ENCODE assay signal across 1 cellular context in genomic region chr14:59274991-59275391, GRCh38.
TF ChIP-seq lines count a peak whose summit lies in the region.

No MANE protein-coding gene starts in this region.

TF ChIP-seq in GM12878, 131 proteins besides CTCF, POLR2A, EP300 and RAD21 (continued from another document):
- peak; percentile 41 for TF ChIP-seq SKIL (IDR thresholded peaks at IDR 0.05; ENCODE audit: low read depth, poor library complexity, severe bottlenecking)
- no peak for TF ChIP-seq GATAD2B (conservative IDR thresholded peaks at IDR 0.05; ENCODE audit: low read depth)
- TF ChIP-seq JUNB (IDR thresholded peaks at IDR 0.05) = no peak
- TF ChIP-seq SP1 (IDR thresholded peaks at IDR 0.05; ENCODE audit: low read depth, low read length) = no peak
- peak; percentile 46; the same call in 1 of the 2 replicates for TF ChIP-seq MXI1 (IDR thresholded peaks at IDR 0.05; ENCODE audit: low read depth, low read length)
- peak; percentile 31 for TF ChIP-seq IKZF1 (conservative IDR thresholded peaks at IDR 0.05)
- no peak for TF ChIP-seq USF1 (IDR thresholded peaks at IDR 0.05; ENCODE audit: borderline replicate concordance, extremely low read length, insufficient read depth, low read depth, low read length)
- peak; percentile 23; the same call in 1 of the 2 replicates for TF ChIP-seq MTA2 (IDR thresholded peaks at IDR 0.05; ENCODE audit: low read depth)
- no peak for TF ChIP-seq NR2C2 (IDR thresholded peaks at IDR 0.05; ENCODE audit: borderline replicate concordance, control insufficient read depth, insufficient read length, low read depth)
- TF ChIP-seq YBX1 (IDR thresholded peaks at IDR 0.05) = no peak
- peak; percentile 46; the same call in 1 of the 2 replicates for TF ChIP-seq PAX8 (IDR thresholded peaks at IDR 0.05)
- no peak; a peak in 1 of 4 replicates for TF ChIP-seq IKZF2 (IDR thresholded peaks at IDR 0.05)
- peak; percentile 98 for TF ChIP-seq PAX5 (IDR thresholded peaks at IDR 0.05; ENCODE audit: borderline replicate concordance, low read depth, low read length)
- TF ChIP-seq, protein P1, sequence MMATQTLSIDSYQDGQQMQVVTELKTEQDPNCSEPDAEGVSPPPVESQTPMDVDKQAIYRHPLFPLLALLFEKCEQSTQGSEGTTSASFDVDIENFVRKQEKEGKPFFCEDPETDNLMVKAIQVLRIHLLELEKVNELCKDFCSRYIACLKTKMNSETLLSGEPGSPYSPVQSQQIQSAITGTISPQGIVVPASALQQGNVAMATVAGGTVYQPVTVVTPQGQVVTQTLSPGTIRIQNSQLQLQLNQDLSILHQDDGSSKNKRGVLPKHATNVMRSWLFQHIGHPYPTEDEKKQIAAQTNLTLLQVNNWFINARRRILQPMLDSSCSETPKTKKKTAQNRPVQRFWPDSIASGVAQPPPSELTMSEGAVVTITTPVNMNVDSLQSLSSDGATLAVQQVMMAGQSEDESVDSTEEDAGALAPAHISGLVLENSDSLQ (IDR thresholded peaks at IDR 0.05) = peak; percentile 86
